8 cellular contexts compared by ENCODE assay signal in genomic region chr3:52286777-52287110, GRCh38. TPM values are rescaled to one million over a fixed set of nuclear protein-coding genes. Genes with fewer than 3 reads are reported as not detected.
DNase-seq lines count a peak whose midpoint lies in the region; ATAC-seq and TF ChIP-seq lines count a peak whose summit lies in the region.

No MANE protein-coding gene starts in this region.

- TF ChIP-seq CTCF in heart right ventricle (IDR thresholded peaks at IDR 0.05), result no peak
- no peak for TF ChIP-seq CTCF in breast epithelium (IDR thresholded peaks at IDR 0.05)

- H3K27me3 ChIP-seq in heart right ventricle (no peaks in the 10 kb centered on the region), breast epithelium (no peaks in the 10 kb centered on the region)

- TF ChIP-seq POLR2A in breast epithelium (IDR thresholded peaks at IDR 0.05), result no peak

- peak overlapping the region in 9 of 10 donors; percentile 94 to 100 (median 97) for H3K27ac ChIP-seq in heart right ventricle
- H3K27ac ChIP-seq in breast epithelium, result peak overlapping the region; percentile 99 to 100
- H3K27ac ChIP-seq in mesodermal cell (ENCODE audit: low read depth, low read length, severe bottlenecking), result no peak overlapping the region

- peaks cover 5 to 36% (median 16%) of the 10 kb centered on the region in 9 donors for H3K4me1 ChIP-seq in heart right ventricle
- peaks cover 0 to 5% of the 10 kb centered on the region in 2 donors for H3K4me1 ChIP-seq in breast epithelium
- H3K4me1 ChIP-seq in mesodermal cell (ENCODE audit: control insufficient read depth, insufficient read depth, low read length, poor library complexity, severe bottlenecking), result peaks cover 5% of the 10 kb centered on the region

- no peaks in the 10 kb centered on the region for H3K9me3 ChIP-seq in heart right ventricle
- no peaks in the 10 kb centered on the region for H3K9me3 ChIP-seq in breast epithelium
- H3K9me3 ChIP-seq in mesodermal cell (ENCODE audit: control insufficient read depth, low read length), result no peaks in the 10 kb centered on the region

- ATAC-seq in heart right ventricle, result no peak
- no peak for ATAC-seq in left ventricle myocardium superior
- ATAC-seq in GM19452 (IDR thresholded peaks at IDR 0.05; ENCODE audit: unreplicated experiment), result no peak

- WGBS in heart right ventricle, 2 donors, result 75 to 77% methylated on average over 8 of the region's 8 CpGs
- 92 to 95% methylated on average over 6 to 8 of the region's 8 CpGs for WGBS in mesodermal cell (ENCODE audit: insufficient coverage in 2 of 2), 2 experiments

- H3K4me3 ChIP-seq in heart right ventricle (peak overlapping the region in 9 of 10 donors; percentile 59 to 98 (median 68)), breast epithelium (peak overlapping the region; percentile 73 to 84 (median 79)), mesodermal cell (ENCODE audit: extremely low read depth, insufficient read depth, low read length, poor library complexity, severe bottlenecking) (peak overlapping the region; percentile 73)

- DNase-seq in heart right ventricle, result no peak
- no peak for DNase-seq in left ventricle myocardium superior
- peak in 1 of 2 donors; percentile 7 for DNase-seq in breast epithelium (ENCODE audit: low spot score in 2 of 2)
- no peak for DNase-seq in dermis blood vessel endothelial cell
- DNase-seq in NCI-H128 (lab: John Stamatoyannopoulos, UW; ENCODE audit: unreplicated experiment), result no peak
- DNase-seq in stimulated activated naive CD4-positive, alpha-beta T cell treated with Interleukin-2 at 50 U/mL for 16 hours (lab: John Stamatoyannopoulos, UW), result no peak

- H3K36me3 ChIP-seq in heart right ventricle (peaks cover 0 to 39% (median 11%) of the 10 kb centered on the region in 9 donors), breast epithelium (no peaks in the 10 kb centered on the region), mesodermal cell (ENCODE audit: control insufficient read depth, insufficient read depth, low read length) (peaks cover 4% of the 10 kb centered on the region)

- intact Hi-C loops in heart right ventricle (cut with DNase I), result loop anchor here in 1 of 10 donors (5.0 to 10.0 kb wide), 2 partner anchors 49 to 292 kb away; partner anchors contain the start of genes RPL29 and TWF2
- intact Hi-C loops in left ventricle myocardium superior (cut with micrococcal nuclease), result no loop called here
- intact Hi-C loops in breast epithelium (cut with DNase I; ENCODE audit: low total_unique reads), result no loop called here

RNA-seq across cellular contexts. Expression of gene GLYCTK, which starts 0.9 kb away (rescaled TPM):
- total RNA-seq in heart right ventricle, result 1 to 10 TPM; 4.3 to 9.2 (median 4.9) TPM
- polyA plus RNA-seq in heart right ventricle, result 1 to 10 TPM; 6.7 to 8.4 TPM
- 4.0 TPM for total RNA-seq in left ventricle myocardium superior
- total RNA-seq in breast epithelium, result 10 to 100 TPM in 1 of 3 donors, 1 to 10 TPM in 2; 7.3 to 17.8 (median 9.5) TPM
- 8.2 TPM for polyA plus RNA-seq in mesodermal cell (2013, experiment 1 of 2)
- polyA plus RNA-seq in mesodermal cell (2013, experiment 2 of 2), result 6.3 TPM
- 22.3 and 22.9 TPM in 2 replicates for total RNA-seq in dermis blood vessel endothelial cell

RNA-seq across cellular contexts. Expression of gene WDR82, which starts 8.3 kb away (rescaled TPM):
- total RNA-seq in heart right ventricle (10 to 100 TPM; 59.0 to 78.4 (median 71.6) TPM), left ventricle myocardium superior (67.5 TPM), breast epithelium (10 to 100 TPM; 49.6 to 53.1 (median 52.1) TPM), dermis blood vessel endothelial cell (81.3 and 111 TPM in 2 replicates)
- polyA plus RNA-seq in heart right ventricle, result 10 to 100 TPM; 19.3 to 33.5 TPM
- polyA plus RNA-seq in mesodermal cell (2013, experiment 1 of 2), result 68.1 TPM
- polyA plus RNA-seq in mesodermal cell (2013, experiment 2 of 2), result 62.5 TPM

RNA-seq across cellular contexts. Expression of gene DNAH1, which starts 29.4 kb away (rescaled TPM):
- 1 to 10 TPM; 1.5 to 5.9 (median 2.8) TPM for total RNA-seq in heart right ventricle
- polyA plus RNA-seq in heart right ventricle, result 1 to 10 TPM in 1 of 2 donors, under 1 TPM in 1; 0.99 to 6.4 TPM
- total RNA-seq in left ventricle myocardium superior, result 2.3 TPM
- total RNA-seq in breast epithelium, result 10 to 100 TPM in 2 of 3 donors, 1 to 10 TPM in 1; 7.5 to 11.5 (median 10.8) TPM
- 1.9 TPM for polyA plus RNA-seq in mesodermal cell (2013, experiment 1 of 2)
- 1.6 TPM for polyA plus RNA-seq in mesodermal cell (2013, experiment 2 of 2)
- total RNA-seq in dermis blood vessel endothelial cell, result 3.3 and 5.6 TPM in 2 replicates

RNA-seq across cellular contexts. Expression of gene PPM1M, which starts 41.2 kb away (rescaled TPM):
- total RNA-seq in heart right ventricle (10 to 100 TPM in 2 of 10 donors, 1 to 10 TPM in 8; 5.2 to 17.6 (median 7.9) TPM), left ventricle myocardium superior (9.0 TPM), breast epithelium (10 to 100 TPM; 15.4 to 31.2 (median 20.2) TPM), dermis blood vessel endothelial cell (20.6 and 25.0 TPM in 2 replicates)
- polyA plus RNA-seq in heart right ventricle, result 10 to 100 TPM in 1 of 2 donors, 1 to 10 TPM in 1; 6.4 to 11.1 TPM
- 8.4 TPM for polyA plus RNA-seq in mesodermal cell (2013, experiment 1 of 2)
- polyA plus RNA-seq in mesodermal cell (2013, experiment 2 of 2), result 7.7 TPM

RNA-seq across cellular contexts. Expression of gene TWF2, which starts 47.8 kb away (rescaled TPM):
- 100 to 1,000 TPM in 5 of 10 donors, 10 to 100 TPM in 5; 71.5 to 148 (median 99.1) TPM for total RNA-seq in heart right ventricle
- 10 to 100 TPM; 44.7 to 62.8 TPM for polyA plus RNA-seq in heart right ventricle
- 103 TPM for total RNA-seq in left ventricle myocardium superior
- 10 to 100 TPM; 52.7 to 84.5 (median 65.2) TPM for total RNA-seq in breast epithelium
- 75.3 TPM for polyA plus RNA-seq in mesodermal cell (2013, experiment 1 of 2)
- polyA plus RNA-seq in mesodermal cell (2013, experiment 2 of 2), result 61.3 TPM
- total RNA-seq in dermis blood vessel endothelial cell, result 144 and 147 TPM in 2 replicates
